Comparison of ENCODE assay signal across 6 cellular contexts in genomic region chr17:7323731-7324437, GRCh38. TPM values are rescaled to one million over a fixed set of nuclear protein-coding genes. Genes with fewer than 3 reads are reported as not detected.
DNase-seq lines count a peak whose midpoint lies in the region; ATAC-seq, FAIRE-seq and TF ChIP-seq lines count a peak whose summit lies in the region.

No MANE protein-coding gene starts in this region.

- TF ChIP-seq CTCF in A549 (IDR thresholded peaks at IDR 0.05) (peak; percentile 78), MCF 10A (IDR thresholded peaks at IDR 0.05; ENCODE audit: unreplicated experiment) (peak; percentile 77), osteocyte (IDR thresholded peaks at IDR 0.05) (peak; percentile 78)

- H3K27ac ChIP-seq in A549 = no peak overlapping the region

- H3K36me3 Mint-ChIP-seq in MCF 10A (ENCODE audit: insufficient read depth, unreplicated experiment) = peaks cover 69% of the 10 kb centered on the region
- H3K36me3 Mint-ChIP-seq in osteocyte (ENCODE audit: unreplicated experiment) = peaks cover 12% of the 10 kb centered on the region

- intact Hi-C loops in MCF 10A (cut with micrococcal nuclease) = no loop called here

- no peak overlapping the region for H3K4me2 ChIP-seq in A549

- TF ChIP-seq RAD21 in A549 (conservative IDR thresholded peaks at IDR 0.05 in 1 of 2, IDR thresholded peaks at IDR 0.05 in 1 of 2) = peak; percentile 44 to 58; a peak in 3 of 5 replicates

- no peaks in the 10 kb centered on the region for H3K9me3 Mint-ChIP-seq in MCF 10A (ENCODE audit: unreplicated experiment)
- H3K9me3 Mint-ChIP-seq in osteocyte (ENCODE audit: unreplicated experiment) = no peaks in the 10 kb centered on the region

- POLR2A ChIA-PET in A549 (lab: Yijun Ruan, JAX) (no interaction called here), MCF 10A (lab: Yijun Ruan, JAX) (interaction anchor here (2.5 kb wide), 1 partner anchor 9 kb away, joined by 8 read pairs; the partner anchor contains the start of gene GPS2)

- H3K4me3 Mint-ChIP-seq in MCF 10A (ENCODE audit: unreplicated experiment) (no peak overlapping the region), osteocyte (ENCODE audit: unreplicated experiment) (no peak overlapping the region)

- CTCF ChIA-PET in A549 (lab: Yijun Ruan, JAX) (interaction anchor here (0.7 to 23.9 kb wide), 18 partner anchors 9 to 279 kb away, joined by 3 to 433 read pairs (median 4); partner anchors contain the start of genes ACAP1, GPS2 and SLC16A11), MCF 10A (lab: Yijun Ruan, JAX) (interaction anchor here (0.6 to 1.6 kb wide), 5 partner anchors 10 to 838 kb away, joined by 3 to 4 read pairs (median 3); no protein-coding TSS in a partner anchor)

- no peak for TF ChIP-seq EP300 in A549 (IDR thresholded peaks at IDR 0.05)

- peaks cover 10% of the 10 kb centered on the region; the same call in 2 of the 3 replicates for H3K4me1 ChIP-seq in A549

- H3K4me3 ChIP-seq in A549 = no peak overlapping the region

- peak; percentile 40 to 82; a peak in 5 of 6 replicates for ATAC-seq in A549
- no peak for ATAC-seq in HG02678 (IDR thresholded peaks at IDR 0.05; ENCODE audit: unreplicated experiment)
- no peak for ATAC-seq in HG03135 (IDR thresholded peaks at IDR 0.05; ENCODE audit: unreplicated experiment)

- TF ChIP-seq POLR2A in A549 (IDR thresholded peaks at IDR 0.05; ENCODE audit: low read length) = no peak

- H3K27me3 Mint-ChIP-seq in MCF 10A (ENCODE audit: insufficient read depth, unreplicated experiment) = no peaks in the 10 kb centered on the region
- no peaks in the 10 kb centered on the region for H3K27me3 Mint-ChIP-seq in osteocyte (ENCODE audit: unreplicated experiment)

- DNase-seq in A549 (ENCODE audit: low read depth in 1 of 2, low spot score in 1 of 2) (peak; percentile 53 to 83), OCI-M1 (lab: John Stamatoyannopoulos, UW) (peak; percentile 37), MCF 10A (ENCODE audit: unreplicated experiment) (peak; percentile 42), osteocyte (ENCODE audit: extremely low spot score, unreplicated experiment) (no peak)

- no peak for FAIRE-seq in A549 (lab: Jason Lieb, UNC)

- H3K4me1 Mint-ChIP-seq in MCF 10A (ENCODE audit: insufficient read depth, unreplicated experiment) (peaks cover 14% of the 10 kb centered on the region), osteocyte (ENCODE audit: unreplicated experiment) (peaks cover 13% of the 10 kb centered on the region)

- H3K27ac Mint-ChIP-seq in MCF 10A (ENCODE audit: low read depth, unreplicated experiment) (no peak overlapping the region), osteocyte (ENCODE audit: unreplicated experiment) (no peak overlapping the region)

- H3K9me3 ChIP-seq in A549 = no peaks in the 10 kb centered on the region

- no TSS peak for BruUV-seq in MCF 10A (replicated peaks; lab: Mats Ljungman, UMichigan)

- 64% methylated on average over 33 of the region's 39 CpGs for WGBS in A549 (ENCODE audit: missing lambda C conversion rate)

TF ChIP-seq in A549, 52 proteins besides CTCF, POLR2A, EP300 and RAD21:
- TF ChIP-seq SMC3 (IDR thresholded peaks at IDR 0.05) = peak; percentile 66
- no peak for TF ChIP-seq HES2 (IDR thresholded peaks at IDR 0.05)

RNA-seq across cellular contexts. Expression of gene NEURL4, which starts 5.3 kb away (rescaled TPM):
- polyA plus RNA-seq in A549 (2011; rRNA removed) = 12.2 and 18.3 TPM in 2 replicates
- 30.8 and 32.2 TPM in 2 replicates for polyA plus RNA-seq in A549 (2012; cell fraction: cytosol; rRNA removed)
- polyA plus RNA-seq in A549 (2012; cell fraction: nucleus; rRNA removed) = 199 and 235 TPM in 2 replicates
- 44.2 to 50.4 TPM (median 47.5 TPM) in 3 replicates for polyA plus RNA-seq in A549 (2017; fragmentation: RNase III; extraction: RNeasy Plus Mini Kit Qiagen cat#74134 plus additional on column Dnase treatment)
- polyA minus RNA-seq in A549 (2011; rRNA and poly(A)+ RNA removed) = 34.8 and 46.0 TPM in 2 replicates
- total RNA-seq in MCF 10A (2022) = 36.9 and 39.3 TPM in 2 replicates
- 38.0 and 45.1 TPM in 2 replicates for total RNA-seq in osteocyte

RNA-seq across cellular contexts. Expression of gene GPS2, which starts 8.7 kb away (rescaled TPM):
- polyA plus RNA-seq in A549 (2011; rRNA removed) = 48.5 and 61.7 TPM in 2 replicates
- polyA plus RNA-seq in A549 (2012; cell fraction: cytosol; rRNA removed) = 148 and 175 TPM in 2 replicates
- 219 and 250 TPM in 2 replicates for polyA plus RNA-seq in A549 (2012; cell fraction: nucleus; rRNA removed)
- polyA plus RNA-seq in A549 (2017; fragmentation: RNase III; extraction: RNeasy Plus Mini Kit Qiagen cat#74134 plus additional on column Dnase treatment) = 147 to 171 TPM (median 158 TPM) in 3 replicates
- 83.2 and 83.3 TPM in 2 replicates for polyA minus RNA-seq in A549 (2011; rRNA and poly(A)+ RNA removed)
- total RNA-seq in MCF 10A (2022) = 29.4 and 49.8 TPM in 2 replicates
- 54.9 and 61.9 TPM in 2 replicates for total RNA-seq in osteocyte

RNA-seq across cellular contexts. Expression of gene ACAP1, which starts 12.4 kb away (rescaled TPM):
- polyA plus RNA-seq in A549 (2011; rRNA removed) = 0.03 and 0.41 TPM in 2 replicates
- 1.5 TPM in 2 replicates for polyA plus RNA-seq in A549 (2012; cell fraction: cytosol; rRNA removed)
- polyA plus RNA-seq in A549 (2012; cell fraction: nucleus; rRNA removed) = 0.55 and 1.5 TPM in 2 replicates
- polyA plus RNA-seq in A549 (2017; fragmentation: RNase III; extraction: RNeasy Plus Mini Kit Qiagen cat#74134 plus additional on column Dnase treatment) = 1.3 to 2.1 TPM (median 1.4 TPM) in 3 replicates
- not detected in 2 replicates for polyA minus RNA-seq in A549 (2011; rRNA and poly(A)+ RNA removed)
- total RNA-seq in MCF 10A (2022) = 4.4 and 4.9 TPM in 2 replicates
- total RNA-seq in osteocyte = 2.0 and 4.2 TPM in 2 replicates

RNA-seq across cellular contexts. Expression of gene EIF5A, which starts 16.5 kb away (rescaled TPM):
- 945 and 969 TPM in 2 replicates for polyA plus RNA-seq in A549 (2011; rRNA removed)
- 1,634 and 1,871 TPM in 2 replicates for polyA plus RNA-seq in A549 (2012; cell fraction: cytosol; rRNA removed)
- 1,244 and 1,505 TPM in 2 replicates for polyA plus RNA-seq in A549 (2012; cell fraction: nucleus; rRNA removed)
- polyA plus RNA-seq in A549 (2017; fragmentation: RNase III; extraction: RNeasy Plus Mini Kit Qiagen cat#74134 plus additional on column Dnase treatment) = 1,779 to 2,042 TPM (median 1,918 TPM) in 3 replicates
- polyA minus RNA-seq in A549 (2011; rRNA and poly(A)+ RNA removed) = 1,320 and 1,330 TPM in 2 replicates
- total RNA-seq in MCF 10A (2022) = 1,142 and 1,190 TPM in 2 replicates
- 352 and 359 TPM in 2 replicates for total RNA-seq in osteocyte

RNA-seq across cellular contexts. Expression of gene KCTD11, which starts 28.1 kb away (rescaled TPM):
- polyA plus RNA-seq in A549 (2011; rRNA removed) = 6.1 and 7.0 TPM in 2 replicates
- 4.9 and 7.7 TPM in 2 replicates for polyA plus RNA-seq in A549 (2012; cell fraction: cytosol; rRNA removed)
- polyA plus RNA-seq in A549 (2012; cell fraction: nucleus; rRNA removed) = 11.1 and 14.7 TPM in 2 replicates
- polyA plus RNA-seq in A549 (2017; fragmentation: RNase III; extraction: RNeasy Plus Mini Kit Qiagen cat#74134 plus additional on column Dnase treatment) = 9.6 to 10.7 TPM (median 10.3 TPM) in 3 replicates
- 6.9 and 8.8 TPM in 2 replicates for polyA minus RNA-seq in A549 (2011; rRNA and poly(A)+ RNA removed)
- total RNA-seq in MCF 10A (2022) = 9.2 and 10.1 TPM in 2 replicates
- total RNA-seq in osteocyte = 12.7 and 13.3 TPM in 2 replicates

Comparison
In these comparisons a context has a peak if more than half of its experiments do, and no peak if none do; other contexts are left out.
1. ATAC-seq: peak in A549 (2 of 2); none in HG02678 (single experiment) and HG03135 (single experiment).
2. Peak in every context shown above with its lines, with median percentiles within 50 percentile points of each other: CTCF ChIP-seq.